In genomic region chr17:78435330-78436005, GRCh38 we compare ENCODE assay signal across 16 cellular contexts. TPM values are rescaled to one million over a fixed set of nuclear protein-coding genes. Genes with fewer than 3 reads are reported as not detected.
DNase-seq lines count a peak whose midpoint lies in the region; FAIRE-seq and TF ChIP-seq lines count a peak whose summit lies in the region.
"Had no signal": no experiment of that assay in that cellular context is flagged by ENCODE, and none has a peak within 500 bp of the region (broad histone marks: within the 10 kb centered on the region; RNA-seq: fewer than 3 reads in every experiment).

No MANE protein-coding gene starts in this region.

- H2AFZ ChIP-seq in H1 (ENCODE audit: low read length) = no peak overlapping the region
- H2AFZ ChIP-seq in mesenchymal stem cell (ENCODE audit: low read depth, low read length) = no peak overlapping the region
- H2AFZ ChIP-seq in osteoblast (ENCODE audit: low read length) = no peak overlapping the region

- H4K20me1 ChIP-seq in H1 (replicated peaks in 1 of 2; ENCODE audit: control insufficient read depth in 1 of 2, insufficient read depth in 2 of 2, low read length in 2 of 2) (no peaks in the 10 kb centered on the region), osteoblast (ENCODE audit: insufficient read depth, low read length) (peaks cover 4% of the 10 kb centered on the region)
- H4K20me1 ChIP-seq: BLaER1 had no signal

- H3K36me3 Mint-ChIP-seq in activated naive CD4-positive, alpha-beta T cell treated with anti-CD3 and anti-CD28 coated beads, Interleukin-2, amount 10 ng/mL, durations not matched to agents 7 days and 5 days = no peaks in the 10 kb centered on the region
- H3K36me3 Mint-ChIP-seq: CD8-positive, alpha-beta memory T cell had no signal

- TF ChIP-seq RAD21 in H1 (IDR thresholded peaks at IDR 0.05 in 1 of 2, conservative IDR thresholded peaks at IDR 0.05 in 1 of 2; ENCODE audit: low read depth in 2 of 2, low read length in 2 of 2) = no peak

- no peaks in the 10 kb centered on the region for H3K79me1 ChIP-seq in H1 (ENCODE audit: low read depth, low read length)
- no peaks in the 10 kb centered on the region for H3K79me1 ChIP-seq in mesenchymal stem cell (replicated peaks; ENCODE audit: low read length, poor library complexity, severe bottlenecking)

- 0 out of 2 replicates have a peak overlapping the region, but pooled peaks have one; percentile 75 for H2BK12ac ChIP-seq in H1 (ENCODE audit: low read depth, low read length)
- no peak overlapping the region for H2BK12ac ChIP-seq in mesenchymal stem cell (ENCODE audit: low read length in 2 of 2)

- H3K9me3 ChIP-seq in HEK293 (ENCODE audit: control insufficient read depth, insufficient read depth, low read depth, low read length) = no peaks in the 10 kb centered on the region
- H3K9me3 ChIP-seq in H1 (ENCODE audit: insufficient read depth in 2 of 2, low read depth in 1 of 2, low read length in 1 of 2) = no peaks in the 10 kb centered on the region
- H3K9me3 ChIP-seq in mesenchymal stem cell (ENCODE audit: control insufficient read depth, low read length) = no peaks in the 10 kb centered on the region
- no peaks in the 10 kb centered on the region for H3K9me3 ChIP-seq in osteoblast (ENCODE audit: low read depth, low read length)
- H3K9me3 ChIP-seq: BLaER1, Caco-2 had no signal

- H3K79me2 ChIP-seq in H1 (ENCODE audit: control insufficient read depth in 1 of 2, insufficient read depth in 2 of 2, low read length in 2 of 2) (no peaks in the 10 kb centered on the region), osteoblast (ENCODE audit: insufficient read depth, low read length) (no peaks in the 10 kb centered on the region)

- no peak overlapping the region for H3K23ac ChIP-seq in H1 (ENCODE audit: insufficient read length)
- no peak overlapping the region for H3K23ac ChIP-seq in mesenchymal stem cell (ENCODE audit: low read length in 2 of 2)

- no peak overlapping the region for H4K5ac ChIP-seq in H1 (ENCODE audit: insufficient read length, low read depth, low read length)

- TF ChIP-seq EP300 in H1 (IDR thresholded peaks at IDR 0.05; ENCODE audit: borderline replicate concordance in 1 of 2, low read depth in 2 of 2, low read length in 2 of 2) = no peak

- H2BK120ac ChIP-seq in H1 (replicated peaks; ENCODE audit: low read depth, low read length) (no peak overlapping the region), mesenchymal stem cell (ENCODE audit: low read depth, low read length) (no peak overlapping the region)

- H3K9ac ChIP-seq in H1 (replicated peaks in 1 of 4; ENCODE audit: extremely low read depth in 1 of 4, low read depth in 3 of 4, low read length in 3 of 4) = no peak overlapping the region
- H3K9ac ChIP-seq in mesenchymal stem cell (ENCODE audit: low read length) = no peak overlapping the region
- H3K9ac ChIP-seq: BLaER1 had no signal

- H4K91ac ChIP-seq in H1 (replicated peaks; ENCODE audit: insufficient read length, low read length) (no peak overlapping the region), mesenchymal stem cell (ENCODE audit: low read length) (no peak overlapping the region)

- H3K4me3 ChIP-seq in HEK293 (ENCODE audit: low read depth, low read length) (no peak overlapping the region), H1 (ENCODE audit: extremely low read depth in 1 of 4, insufficient read depth in 2 of 4, low read depth in 3 of 4, low read length in 4 of 4) (no peak overlapping the region), mesenchymal stem cell (ENCODE audit: insufficient read depth in 1 of 2, low read depth in 1 of 2, low read length in 2 of 2) (no peak overlapping the region), osteoblast (ENCODE audit: insufficient read depth, low read length) (no peak overlapping the region)
- H3K4me3 ChIP-seq: BLaER1 had no signal

- no peak for TF ChIP-seq POLR2A in H1 (IDR thresholded peaks at IDR 0.05; ENCODE audit: control extremely low read depth in 1 of 2, low read depth in 2 of 2, low read length in 2 of 2)

- H3K4me2 ChIP-seq in H1 (ENCODE audit: insufficient read depth in 1 of 2, low read depth in 2 of 2, low read length in 2 of 2) (no peak overlapping the region), mesenchymal stem cell (ENCODE audit: low read length, poor library complexity, severe bottlenecking) (no peak overlapping the region), osteoblast (ENCODE audit: insufficient read depth, low read length) (no peak overlapping the region)
- H3K4me2 ChIP-seq: BLaER1 had no signal

- H4K8ac ChIP-seq in H1 (ENCODE audit: extremely low read depth, insufficient read depth, low read length) (0 out of 2 replicates have a peak overlapping the region, but pooled peaks have one; percentile 59), mesenchymal stem cell (ENCODE audit: low read length) (no peak overlapping the region)

- H3K4me1 ChIP-seq in HEK293 (ENCODE audit: control insufficient read depth, insufficient read depth, low read length) = no peaks in the 10 kb centered on the region
- H3K4me1 ChIP-seq in H1 (replicated peaks in 1 of 4; ENCODE audit: control insufficient read depth in 3 of 4, insufficient read depth in 4 of 4, low read length in 3 of 4) = peaks cover 0 to 33% (median 20%) of the 10 kb centered on the region in 4 experiments; a peak in 6 of 7 replicates
- peaks cover 33% of the 10 kb centered on the region for H3K4me1 ChIP-seq in mesenchymal stem cell (ENCODE audit: control insufficient read depth, insufficient read depth, low read depth, low read length)
- no peaks in the 10 kb centered on the region for H3K4me1 ChIP-seq in osteoblast (ENCODE audit: insufficient read depth, low read length)
- H3K4me1 ChIP-seq: Caco-2 had no signal

- POLR2A ChIA-PET in HEK293 (lab: Yijun Ruan, JAX) (no interaction called here), H1 (lab: Charles Lee; ENCODE audit: partially characterized antibody) (interaction anchor here (0.9 to 1.4 kb wide), 4 partner anchors 10 to 123 kb away, joined by 3 to 5 read pairs (median 3); no protein-coding TSS in a partner anchor)

- no peak for DNase-seq in activated naive CD4-positive, alpha-beta T cell treated with anti-CD3 and anti-CD28 coated beads, Interleukin-2, amount 10 ng/mL, durations not matched to agents 7 days and 5 days
- no peak for DNase-seq in activated naive CD4-positive, alpha-beta T cell treated with anti-CD3 and anti-CD28 coated beads, Interleukin-2, amount 50 U/mL, for 16 hours
- no peak for DNase-seq in H1 (ENCODE audit: low read depth in 1 of 2, low spot score in 2 of 2)
- no peak for DNase-seq in mesenchymal stem cell
- DNase-seq in NCI-H510A treated with DMSO at 0.1 percent for 48 hours (lab: John Stamatoyannopoulos, UW) = no peak
- DNase-seq in effector CD8-positive, alpha-beta T cell (lab: John Stamatoyannopoulos, UW) = no peak
- no peak for DNase-seq in osteoblast (ENCODE audit: insufficient read length, low spot score, missing footprints)
- DNase-seq: 8988T; AML-193; Caco-2; CD8-positive, alpha-beta memory T cell; DND-41; GF-D8 had no signal

- no peak overlapping the region for H3K4ac ChIP-seq in H1 (replicated peaks; ENCODE audit: insufficient read length, low read depth, low read length)
- no peak overlapping the region for H3K4ac ChIP-seq in mesenchymal stem cell (ENCODE audit: low read depth in 1 of 2, low read length in 2 of 2)

- CTCF ChIA-PET in activated naive CD4-positive, alpha-beta T cell treated with anti-CD3 and anti-CD28 coated beads, Interleukin-2, amount 10 ng/mL, durations not matched to agents 7 days and 5 days (lab: Charles Lee) = no interaction called here
- CTCF ChIA-PET in HEK293 (lab: Yijun Ruan, JAX) (interaction anchor here (0.7 to 3.5 kb wide), 5 partner anchors 11 to 146 kb away, joined by 3 to 19 read pairs (median 3); no protein-coding TSS in a partner anchor), H1 (lab: Charles Lee; ENCODE audit: partially characterized antibody) (interaction anchor here (0.6 to 4.1 kb wide), 8 partner anchors 11 to 209 kb away, joined by 3 to 16 read pairs (median 4); no protein-coding TSS in a partner anchor)

- H2BK20ac ChIP-seq in H1 (ENCODE audit: low read length) = no peak overlapping the region

- no peak for FAIRE-seq in H1 (lab: Jason Lieb, UNC)
- FAIRE-seq: H54 had no signal

- H3K27ac Mint-ChIP-seq in activated naive CD4-positive, alpha-beta T cell treated with anti-CD3 and anti-CD28 coated beads, Interleukin-2, amount 10 ng/mL, durations not matched to agents 7 days and 5 days = peak overlapping the region; percentile 10

- H2AK5ac ChIP-seq in H1 (ENCODE audit: low read depth, low read length) (no peak overlapping the region; the same call in 1 of the 2 replicates), mesenchymal stem cell (ENCODE audit: low read length, severe bottlenecking) (peak overlapping the region; percentile 14)

- H2BK15ac ChIP-seq in H1 (ENCODE audit: low read length) = no peak overlapping the region
- H2BK15ac ChIP-seq in mesenchymal stem cell (ENCODE audit: low read depth, poor library complexity, severe bottlenecking) = no peak overlapping the region

- no peak for TF ChIP-seq CTCF in HEK293 (tag by site-specific recombination; IDR thresholded peaks at IDR 0.05)
- no peak for TF ChIP-seq CTCF in H1 (IDR thresholded peaks at IDR 0.05; ENCODE audit: control extremely low read depth in 1 of 3, insufficient read depth in 1 of 3, low read depth in 1 of 3, low read length in 3 of 3)
- TF ChIP-seq CTCF in osteoblast (IDR thresholded peaks at IDR 0.05; ENCODE audit: extremely low read depth, low read depth, low read length) = no peak

- H3K4me1 Mint-ChIP-seq in activated naive CD4-positive, alpha-beta T cell treated with anti-CD3 and anti-CD28 coated beads, Interleukin-2, amount 10 ng/mL, durations not matched to agents 7 days and 5 days = peaks cover 4% of the 10 kb centered on the region
- H3K4me1 Mint-ChIP-seq: CD8-positive, alpha-beta memory T cell had no signal

- H3K23me2 ChIP-seq in H1 (ENCODE audit: low read depth, low read length) = no peaks in the 10 kb centered on the region

- no peak overlapping the region for H3K27ac ChIP-seq in HEK293 (ENCODE audit: extremely low read depth, low read depth, low read length)
- no peak overlapping the region for H3K27ac ChIP-seq in H1 (ENCODE audit: low read depth, low read length)
- H3K27ac ChIP-seq in mesenchymal stem cell (ENCODE audit: low read length, poor library complexity, severe bottlenecking) = no peak overlapping the region
- H3K27ac ChIP-seq in osteoblast (ENCODE audit: low read depth, low read length) = no peak overlapping the region
- H3K27ac ChIP-seq: BLaER1 had no signal

- no peak overlapping the region for H3K4me3 Mint-ChIP-seq in activated naive CD4-positive, alpha-beta T cell treated with anti-CD3 and anti-CD28 coated beads, Interleukin-2, amount 10 ng/mL, durations not matched to agents 7 days and 5 days
- H3K4me3 Mint-ChIP-seq: CD8-positive, alpha-beta memory T cell had no signal

- H3K14ac ChIP-seq in H1 (ENCODE audit: insufficient read length) (no peak overlapping the region), mesenchymal stem cell (ENCODE audit: low read length in 2 of 2) (no peak overlapping the region)

- H2BK5ac ChIP-seq in H1 (ENCODE audit: low read depth, low read length) (no peak overlapping the region), mesenchymal stem cell (ENCODE audit: low read depth, low read length, poor library complexity, severe bottlenecking) (no peak overlapping the region)

- no peaks in the 10 kb centered on the region for H3K27me3 ChIP-seq in H1 (replicated peaks in 1 of 4; ENCODE audit: control insufficient read depth in 3 of 4, extremely low read depth in 1 of 4, insufficient read depth in 3 of 4, low read length in 3 of 4)
- H3K27me3 ChIP-seq in mesenchymal stem cell (ENCODE audit: control insufficient read depth in 1 of 2, insufficient read depth in 1 of 2, low read length in 2 of 2) = peaks cover 6 to 49% of the 10 kb centered on the region in 2 experiments
- no peaks in the 10 kb centered on the region for H3K27me3 ChIP-seq in osteoblast (ENCODE audit: insufficient read depth, low read length)
- H3K27me3 ChIP-seq: BLaER1 had no signal

- WGBS in H1 (ENCODE audit: extremely low coverage in 1 of 2, insufficient coverage in 1 of 2, insufficient read length in 1 of 2, insufficient replicate concordance in 2 of 2, low coverage in 1 of 2, low lambda C conversion rate in 2 of 2, missing lambda C conversion rate in 1 of 2), 2 experiments = 89% methylated on average over 19 of the region's 19 CpGs; no CpG with 5 or more reads in 1 of the 2 experiments
- WGBS in mesenchymal stem cell = 92% methylated on average over 18 of the region's 19 CpGs

- H3K36me3 ChIP-seq in HEK293 (ENCODE audit: control insufficient read depth in 2 of 2, insufficient read depth in 1 of 2, low read length in 2 of 2) = no peaks in the 10 kb centered on the region
- H3K36me3 ChIP-seq in H1 (ENCODE audit: control insufficient read depth in 2 of 4, insufficient read depth in 4 of 4, low read length in 3 of 4) = no peaks in the 10 kb centered on the region
- H3K36me3 ChIP-seq in mesenchymal stem cell (ENCODE audit: control insufficient read depth in 1 of 2, insufficient read depth in 2 of 2, low read depth in 1 of 2, low read length in 2 of 2) = no peaks in the 10 kb centered on the region
- H3K36me3 ChIP-seq in osteoblast (ENCODE audit: insufficient read depth, low read length) = no peaks in the 10 kb centered on the region
- H3K36me3 ChIP-seq: BLaER1 had no signal

- no peak overlapping the region for H3K56ac ChIP-seq in H1 (replicated peaks; ENCODE audit: insufficient read length, low read depth, low read length)

- H3K18ac ChIP-seq in H1 (ENCODE audit: extremely low read depth, low read length) (no peak overlapping the region), mesenchymal stem cell (ENCODE audit: low read depth in 1 of 2, low read length in 2 of 2) (no peak overlapping the region)

- no peaks in the 10 kb centered on the region for H3K27me3 Mint-ChIP-seq in activated naive CD4-positive, alpha-beta T cell treated with anti-CD3 and anti-CD28 coated beads, Interleukin-2, amount 10 ng/mL, durations not matched to agents 7 days and 5 days

- H3K9me3 Mint-ChIP-seq in activated naive CD4-positive, alpha-beta T cell treated with anti-CD3 and anti-CD28 coated beads, Interleukin-2, amount 10 ng/mL, durations not matched to agents 7 days and 5 days = no peaks in the 10 kb centered on the region
- H3K9me3 Mint-ChIP-seq: CD8-positive, alpha-beta memory T cell had no signal

RNA-seq across cellular contexts. Expression of gene PGS1, which starts 57.0 kb away (rescaled TPM):
- total RNA-seq in H1 (2021; fragmentation: NEBNext Ultra II Directional; extraction: Animal tissue kit (Norgen Biotek cat#: 25700)) = 56.7 and 60.0 TPM in 2 replicates
- 46.7 and 69.3 TPM in 2 replicates for polyA plus RNA-seq in H1 (2011; rRNA removed)
- polyA plus RNA-seq in H1 (2011; cell fraction: cytosol; rRNA removed) = 69.5 TPM
- polyA plus RNA-seq in H1 (2011; cell fraction: nucleus; rRNA removed) = 180 TPM
- 38.8 to 53.2 TPM (median 48.6 TPM) in 4 replicates for polyA plus RNA-seq in H1 (2012, experiment 1 of 2)
- polyA plus RNA-seq in H1 (2012, experiment 2 of 2) = 42.4 TPM
- polyA plus RNA-seq in H1 (2013, experiment 1 of 2) = 34.5 TPM
- polyA plus RNA-seq in H1 (2013, experiment 2 of 2) = 33.4 TPM
- polyA minus RNA-seq in H1 (2011; rRNA and poly(A)+ RNA removed) = 49.7 and 65.7 TPM in 2 replicates
- 37.5 TPM for polyA minus RNA-seq in H1 (2011; cell fraction: cytosol; rRNA and poly(A)+ RNA removed)
- 62.2 TPM for polyA minus RNA-seq in H1 (2011; cell fraction: nucleus; rRNA and poly(A)+ RNA removed)
- 21.8 TPM for polyA plus RNA-seq in mesenchymal stem cell (2013, experiment 1 of 2)
- polyA plus RNA-seq in mesenchymal stem cell (2013, experiment 2 of 2) = 22.1 TPM
- total RNA-seq in osteoblast = 34.4 and 39.5 TPM in 2 replicates
